In genomic region chr19:14115761-14116160, GRCh38 we compare ENCODE assay signal across 9 cellular contexts. TPM values are rescaled to one million over a fixed set of nuclear protein-coding genes. Genes with fewer than 3 reads are reported as not detected.
A peak's percentile ranks its signal among the peaks of the same experiment; 100 is the strongest.
DNase-seq lines count a peak whose midpoint lies in the region; ATAC-seq and TF ChIP-seq lines count a peak whose summit lies in the region.
"Had no signal": no experiment of that assay in that cellular context is flagged by ENCODE, and none has a peak within 500 bp of the region (broad histone marks: within the 10 kb centered on the region; RNA-seq: fewer than 3 reads in every experiment).

No MANE protein-coding gene starts in this region.

- H3K9me2 ChIP-seq in GM23338 (ENCODE audit: insufficient read depth): no peaks in the 10 kb centered on the region

- POLR2A ChIA-PET in activated B cell treated with CpG ODN at 0.5 μM for 24 hours (lab: Charles Lee): no interaction called here

- H4K20me1 ChIP-seq in GM23338 (replicated peaks; ENCODE audit: insufficient read depth): peaks cover 12% of the 10 kb centered on the region

- H3K4me3 ChIP-seq in GM23338: no peak overlapping the region
- peak overlapping the region; percentile 95 for H3K4me3 ChIP-seq in right cardiac atrium (ENCODE audit: low read length)
- H3K4me3 ChIP-seq in spleen: peak overlapping the region in 4 of 8 donors; percentile 91 to 95 (median 93)

- H3K27me3 Mint-ChIP-seq in GM23338 (ENCODE audit: insufficient read depth, low read depth, poor library complexity) (peaks cover 14% of the 10 kb centered on the region), activated B cell treated with CpG ODN at 0.5 μM for 24 hours (no peaks in the 10 kb centered on the region)

- peaks cover 17% of the 10 kb centered on the region for H3K79me2 ChIP-seq in GM23338 (replicated peaks; ENCODE audit: insufficient read depth)

- no peak overlapping the region for H3K4me2 ChIP-seq in GM23338

- DNase-seq in GM23338 (ENCODE audit: low spot score) (no peak), activated B cell treated with CpG ODN at 0.5 μM for 24 hours (no peak), right cardiac atrium (peak in 2 of 3 donors; percentile 52 to 55), spleen (no peak), NCI-H345 treated with DMSO at 0.1 percent for 48 hours (lab: John Stamatoyannopoulos, UW; ENCODE audit: unreplicated experiment) (no peak), DMS 273 (lab: John Stamatoyannopoulos, UW; ENCODE audit: unreplicated experiment) (no peak)
- DNase-seq: NCI-H146; stimulated activated CD4-positive, alpha-beta T cell treated with anti-CD3 and anti-CD28 coated beads, Interleukin-12 subunit alpha, Interleukin-12 subunit beta, amount 100 ng/mL, for 4 hours had no signal

- ATAC-seq in GM23338 (no peak), activated B cell treated with CpG ODN at 0.5 μM for 24 hours (ENCODE audit: low read depth) (no peak), right cardiac atrium (no peak), HG03159 (IDR thresholded peaks at IDR 0.05; ENCODE audit: unreplicated experiment) (no peak)

- peaks cover 29% of the 10 kb centered on the region for H3F3A ChIP-seq in GM23338 (replicated peaks; ENCODE audit: low read depth)

- H3K27ac ChIP-seq in GM23338 (ENCODE audit: low read depth): no peak overlapping the region
- H3K27ac ChIP-seq in right cardiac atrium (ENCODE audit: low read length): peak overlapping the region; percentile 95
- peak overlapping the region in 7 of 8 donors; percentile 85 to 99 (median 93) for H3K27ac ChIP-seq in spleen

- intact Hi-C loops in activated B cell treated with CpG ODN at 0.5 μM for 24 hours (cut with micrococcal nuclease): loop anchor here (1.0 to 10.0 kb wide), 3 partner anchors 43 to 321 kb away; partner anchors contain the start of genes MISP3 and ZSWIM4
- intact Hi-C loops in right cardiac atrium (cut with DNase I): loop anchor here in 2 of 4 donors (5.0 kb wide), 2 partner anchors 33 to 43 kb away; partner anchors contain the start of gene MISP3 (in 1 of the 2)
- intact Hi-C loops in spleen (cut with DNase I; ENCODE audit: low total_unique reads): no loop called here

- H3K36me3 ChIP-seq in GM23338 (ENCODE audit: insufficient read depth) (no peaks in the 10 kb centered on the region; the same call in 1 of the 2 replicates), spleen (peaks cover 0 to 7% (median 0%) of the 10 kb centered on the region in 6 donors)

- H3K27me3 ChIP-seq in GM23338 (ENCODE audit: insufficient read depth) (no peaks in the 10 kb centered on the region), right cardiac atrium (ENCODE audit: control insufficient read depth, insufficient read depth) (no peaks in the 10 kb centered on the region), spleen (replicated peaks in 1 of 7) (no peaks in the 10 kb centered on the region)

- H3K27ac Mint-ChIP-seq in GM23338: no peak overlapping the region
- H3K27ac Mint-ChIP-seq in activated B cell treated with CpG ODN at 0.5 μM for 24 hours: no peak overlapping the region

- WGBS in right cardiac atrium: 53% methylated on average over 5 of the region's 5 CpGs
- 54 to 84% (median 81%) methylated on average over 5 of the region's 5 CpGs for WGBS in spleen, 5 donors

- no peak overlapping the region for H2AFZ ChIP-seq in GM23338

- TF ChIP-seq CTCF in GM23338 (conservative IDR thresholded peaks at IDR 0.05; ENCODE audit: low read depth in 2 of 2) (no peak), activated B cell treated with CpG ODN at 0.5 μM for 24 hours (IDR thresholded peaks at IDR 0.05) (no peak), spleen (IDR thresholded peaks at IDR 0.05 in 8 of 11, conservative IDR thresholded peaks at IDR 0.05 in 3 of 11) (no peak)

- H3K4me1 ChIP-seq in GM23338 (ENCODE audit: insufficient read depth) (peaks cover 51% of the 10 kb centered on the region), right cardiac atrium (ENCODE audit: control insufficient read depth, insufficient read depth, low read length) (peaks cover 23% of the 10 kb centered on the region), spleen (peaks cover 38 to 91% (median 80%) of the 10 kb centered on the region in 6 donors)

- H3K9me3 ChIP-seq in right cardiac atrium (ENCODE audit: control insufficient read depth, low read length) (no peaks in the 10 kb centered on the region), spleen (no peaks in the 10 kb centered on the region)

- H3K4me1 Mint-ChIP-seq in GM23338 (peaks cover 46% of the 10 kb centered on the region), activated B cell treated with CpG ODN at 0.5 μM for 24 hours (peaks cover 42% of the 10 kb centered on the region)

- H3K9me3 Mint-ChIP-seq in GM23338 (no peaks in the 10 kb centered on the region; the same call in 2 of the 3 replicates), activated B cell treated with CpG ODN at 0.5 μM for 24 hours (no peaks in the 10 kb centered on the region)

- H3K4me3 Mint-ChIP-seq in GM23338 (peak overlapping the region; percentile 82), activated B cell treated with CpG ODN at 0.5 μM for 24 hours (peak overlapping the region; percentile 84)

- TF ChIP-seq POLR2A in spleen (IDR thresholded peaks at IDR 0.05): no peak

- H3K36me3 Mint-ChIP-seq in GM23338 (ENCODE audit: low read depth) (peaks cover 8% of the 10 kb centered on the region), activated B cell treated with CpG ODN at 0.5 μM for 24 hours (ENCODE audit: low read depth) (peaks cover 1% of the 10 kb centered on the region)

- CTCF ChIA-PET in activated B cell treated with CpG ODN at 0.5 μM for 24 hours (lab: Charles Lee): interaction anchor here (0.5 to 1.9 kb wide), 4 partner anchors 21 to 57 kb away, joined by 3 to 9 read pairs (median 6); partner anchors contain the start of gene ASF1B

TF ChIP-seq in GM23338, 12 proteins besides CTCF, POLR2A, EP300 and RAD21 (continues in another document):
- TF ChIP-seq EZH2phosphoT487 (IDR thresholded peaks at IDR 0.05; ENCODE audit: unreplicated experiment) (no peak), CREB1 (CRISPR knock-in tag; IDR thresholded peaks at IDR 0.05; ENCODE audit: low read depth) (no peak), NANOG (IDR thresholded peaks at IDR 0.05; ENCODE audit: borderline replicate concordance) (no peak), ZNF331 (CRISPR knock-in tag; IDR thresholded peaks at IDR 0.05; ENCODE audit: low read depth) (no peak)

RNA-seq across cellular contexts. Expression of gene PRKACA, which starts 1.8 kb away (rescaled TPM):
- 25.7 and 31.3 TPM in 2 replicates for total RNA-seq in GM23338 (2014; rRNA removed; shearing (Covaris generic))
- polyA plus RNA-seq in GM23338 (2016; fragmentation: Nextera tagmentation; extraction: Ambion mirVana) (12.3 and 13.0 TPM in 2 replicates), right cardiac atrium (256 TPM), spleen (10 to 100 TPM; 26.6 to 77.3 (median 31.4) TPM)
- total RNA-seq in activated B cell treated with CpG ODN at 0.5 μM for 24 hours (41.6 and 43.7 TPM in 2 replicates), right cardiac atrium (100 to 1,000 TPM; 351 to 412 (median 373) TPM), spleen (100 to 1,000 TPM in 6 of 7 donors, 10 to 100 TPM in 1; 87.7 to 256 (median 132) TPM)

RNA-seq across cellular contexts. Expression of gene ASF1B, which starts 20.6 kb away (rescaled TPM):
- total RNA-seq in GM23338 (2014; rRNA removed; shearing (Covaris generic)): 33.3 and 37.1 TPM in 2 replicates
- polyA plus RNA-seq in GM23338 (2016; fragmentation: Nextera tagmentation; extraction: Ambion mirVana) (33.8 and 36.9 TPM in 2 replicates), right cardiac atrium (0.29 TPM), spleen (10 to 100 TPM in 2 of 3 donors, 1 to 10 TPM in 1; 3.8 to 12.5 (median 10.1) TPM)
- total RNA-seq in activated B cell treated with CpG ODN at 0.5 μM for 24 hours (3.4 and 3.7 TPM in 2 replicates), right cardiac atrium (1 to 10 TPM in 3 of 4 donors, under 1 TPM in 1; 0.56 to 1.4 (median 1.2) TPM), spleen (10 to 100 TPM in 3 of 7 donors, 1 to 10 TPM in 4; 4.0 to 24.8 (median 7.0) TPM)

RNA-seq across cellular contexts. Expression of gene SAMD1, which starts 25.2 kb away (rescaled TPM):
- total RNA-seq in GM23338 (2014; rRNA removed; shearing (Covaris generic)): 67.1 and 69.0 TPM in 2 replicates
- polyA plus RNA-seq in GM23338 (2016; fragmentation: Nextera tagmentation; extraction: Ambion mirVana) (32.2 and 38.1 TPM in 2 replicates), right cardiac atrium (32.2 TPM), spleen (10 to 100 TPM; 19.6 to 31.4 (median 24.3) TPM)
- total RNA-seq in activated B cell treated with CpG ODN at 0.5 μM for 24 hours (32.7 and 36.0 TPM in 2 replicates), right cardiac atrium (10 to 100 TPM; 34.0 to 53.8 (median 42.5) TPM), spleen (10 to 100 TPM; 25.5 to 36.8 (median 30.6) TPM)

RNA-seq across cellular contexts. Expression of gene C19orf67, which starts 30.2 kb away (rescaled TPM):
- total RNA-seq in GM23338 (2014; rRNA removed; shearing (Covaris generic)): not detected in 2 replicates
- 0.40 TPM in 1 of 2 replicates, not detected in the other for polyA plus RNA-seq in GM23338 (2016; fragmentation: Nextera tagmentation; extraction: Ambion mirVana)
- total RNA-seq in activated B cell treated with CpG ODN at 0.5 μM for 24 hours: not detected in 2 replicates
- not detected for total RNA-seq in right cardiac atrium
- polyA plus RNA-seq in right cardiac atrium: not detected
- 1 to 10 TPM in 1 of 7 donors, not detected in 6; 4.9 TPM for total RNA-seq in spleen
- polyA plus RNA-seq in spleen: not detected

RNA-seq across cellular contexts. Expression of gene MISP3, which starts 43.2 kb away (rescaled TPM):
- 1.9 and 7.8 TPM in 2 replicates for total RNA-seq in GM23338 (2014; rRNA removed; shearing (Covaris generic))
- polyA plus RNA-seq in GM23338 (2016; fragmentation: Nextera tagmentation; extraction: Ambion mirVana) (2.4 and 2.7 TPM in 2 replicates), right cardiac atrium (11.1 TPM), spleen (1 to 10 TPM; 1.5 to 2.2 (median 1.9) TPM)
- total RNA-seq in activated B cell treated with CpG ODN at 0.5 μM for 24 hours (0.15 and 0.18 TPM in 2 replicates), right cardiac atrium (10 to 100 TPM in 1 of 4 donors, 1 to 10 TPM in 3; 6.4 to 10.3 (median 9.2) TPM), spleen (1 to 10 TPM; 1.8 to 8.0 (median 2.0) TPM)

Comparison
In these comparisons a context has a peak if more than half of its experiments do, and no peak if none do; other contexts are left out.
1. DNase-seq: peak in right cardiac atrium (2 of 3); none in GM23338 (single experiment), activated B cell treated with CpG ODN at 0.5 μM for 24 hours (single experiment), spleen (single experiment), NCI-H345 treated with DMSO at 0.1 percent for 48 hours (single experiment) and DMS 273 (single experiment).